12 cellular contexts compared by ENCODE assay signal in the genomic region with DNA sequence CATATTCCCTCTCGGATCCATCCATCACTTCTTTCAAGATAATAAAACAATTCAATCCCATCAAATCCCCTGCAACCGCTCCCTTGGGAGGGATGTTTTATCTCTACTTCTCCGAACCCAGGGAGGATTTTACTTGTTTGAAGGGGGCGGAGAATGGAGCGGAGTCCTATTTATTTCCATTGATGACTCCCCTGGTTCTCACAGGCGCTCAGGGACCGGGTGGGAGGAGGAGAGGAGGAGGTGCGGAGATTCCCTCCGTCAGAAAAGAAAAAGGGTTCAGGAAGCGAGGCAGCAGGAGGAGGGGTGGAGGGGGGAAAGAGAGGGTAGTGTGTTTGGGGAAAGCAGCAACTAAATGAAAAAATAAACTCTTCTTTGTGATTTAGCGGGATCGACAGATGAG. TPM values are rescaled to one million over a fixed set of nuclear protein-coding genes. Genes with fewer than 3 reads are reported as not detected.
DNase-seq lines count a peak whose midpoint lies in the region; ATAC-seq and TF ChIP-seq lines count a peak whose summit lies in the region.
"Had no signal": no experiment of that assay in that cellular context is flagged by ENCODE, and none has a peak within 500 bp of the region (broad histone marks: within the 10 kb centered on the region; RNA-seq: fewer than 3 reads in every experiment).

No MANE protein-coding gene starts in this region.

- peak overlapping the region; percentile 24 for H3K4me3 Mint-ChIP-seq in osteocyte (ENCODE audit: unreplicated experiment)

- 36 to 66% methylated on average over 3 to 11 of the region's 12 CpGs for WGBS in gastroesophageal sphincter (ENCODE audit: low coverage in 1 of 2), 2 donors
- 76 to 77% methylated on average over 12 of the region's 12 CpGs for WGBS in thyroid gland, 2 donors

- H3K9me3 ChIP-seq in gastroesophageal sphincter, result no peaks in the 10 kb centered on the region
- H3K9me3 ChIP-seq in thyroid gland, result no peaks in the 10 kb centered on the region

- intact Hi-C loops in thyroid gland (cut with DNase I), result no loop called here
- intact Hi-C loops in posterior cingulate gyrus (cut with DNase I), result no loop called here

- ATAC-seq in gastroesophageal sphincter (no peak), left lobe of liver (no peak)

- no peak for TF ChIP-seq CTCF in gastroesophageal sphincter (IDR thresholded peaks at IDR 0.05)
- TF ChIP-seq CTCF in osteocyte (IDR thresholded peaks at IDR 0.05), result no peak
- TF ChIP-seq CTCF in thyroid gland (IDR thresholded peaks at IDR 0.05), result no peak

- peak overlapping the region in 3 of 4 donors; percentile 31 to 81 (median 69) for H3K27ac ChIP-seq in gastroesophageal sphincter
- peak overlapping the region in 1 of 3 donors; percentile 49 for H3K27ac ChIP-seq in thyroid gland

- peaks cover 69% of the 10 kb centered on the region for H3K27me3 Mint-ChIP-seq in osteocyte (ENCODE audit: unreplicated experiment)

- peak overlapping the region; percentile 61 to 71 for H3K4me3 ChIP-seq in gastroesophageal sphincter
- no peak overlapping the region for H3K4me3 ChIP-seq in thyroid gland (replicated peaks in 1 of 3)

- DNase-seq in D341Med (ENCODE audit: low spot score), result peak; percentile 45
- peak; percentile 6 for DNase-seq in SK-N-DZ (ENCODE audit: low spot score)
- DNase-seq in osteocyte (ENCODE audit: extremely low spot score, unreplicated experiment), result no peak
- no peak for DNase-seq in thyroid gland
- no peak for DNase-seq in GDM1 (lab: John Stamatoyannopoulos, UW)
- no peak for DNase-seq in left lobe of liver (ENCODE audit: low spot score)
- DNase-seq in posterior cingulate gyrus, result no peak
- DNase-seq: KBM-7, NCI-H526 treated with DMSO at 0.1 percent for 48 hours had no signal

- TF ChIP-seq POLR2A in gastroesophageal sphincter (IDR thresholded peaks at IDR 0.05) (no peak), thyroid gland (IDR thresholded peaks at IDR 0.05) (no peak)

- H3K36me3 ChIP-seq in gastroesophageal sphincter, result no peaks in the 10 kb centered on the region
- H3K36me3 ChIP-seq in thyroid gland, result no peaks in the 10 kb centered on the region

- TF ChIP-seq EP300 in gastroesophageal sphincter (IDR thresholded peaks at IDR 0.05), result no peak

- no peaks in the 10 kb centered on the region for H3K36me3 Mint-ChIP-seq in osteocyte (ENCODE audit: unreplicated experiment)

- H3K9me3 Mint-ChIP-seq in osteocyte (ENCODE audit: unreplicated experiment), result no peaks in the 10 kb centered on the region

- H3K27me3 ChIP-seq in gastroesophageal sphincter (peaks cover 18% of the 10 kb centered on the region), thyroid gland (no peaks in the 10 kb centered on the region)

- no peak overlapping the region for H3K27ac Mint-ChIP-seq in osteocyte (ENCODE audit: unreplicated experiment)

- H3K4me1 ChIP-seq in gastroesophageal sphincter, result peaks cover 0 to 29% (median 11%) of the 10 kb centered on the region in 3 donors
- peaks cover 6 to 12% of the 10 kb centered on the region in 2 donors for H3K4me1 ChIP-seq in thyroid gland

- peaks cover 26% of the 10 kb centered on the region for H3K4me1 Mint-ChIP-seq in osteocyte (ENCODE audit: unreplicated experiment)

RNA-seq across cellular contexts. Expression of a gene that starts 2.1 kb away (rescaled TPM):
- 3.2 and 3.8 TPM in 2 replicates for polyA plus RNA-seq in SK-N-DZ (2014; cell fraction: cytosol; rRNA removed)
- 1.2 and 2.0 TPM in 2 replicates for polyA plus RNA-seq in SK-N-DZ (2014; cell fraction: nucleus; rRNA removed)
- total RNA-seq in gastroesophageal sphincter, result 10 to 100 TPM in 2 of 4 donors, 1 to 10 TPM in 2; 5.3 to 14.2 (median 9.7) TPM
- total RNA-seq in osteocyte, result 0.24 TPM in 1 of 2 replicates, not detected in the other
- 1 to 10 TPM; 2.7 to 7.7 (median 4.0) TPM for total RNA-seq in thyroid gland
- 1.1 TPM for total RNA-seq in left lobe of liver
- total RNA-seq: bronchial epithelial cell had no signal
- polyA plus RNA-seq: keratinocyte had no signal

Comparison
In these comparisons a context has a peak if more than half of its experiments do, and no peak if none do; other contexts are left out.
1. DNase-seq: peak in D341Med (single experiment) and SK-N-DZ (single experiment); none in osteocyte (single experiment), thyroid gland (0 of 2), GDM1 (single experiment), left lobe of liver (single experiment) and posterior cingulate gyrus (0 of 10).
2. H3K4me3 ChIP-seq: peak in gastroesophageal sphincter (2 of 2); none in thyroid gland (0 of 3).